Comparison of ENCODE assay signal across 20 cellular contexts in genomic region chr9:127084071-127085039, GRCh38. TPM values are rescaled to one million over a fixed set of nuclear protein-coding genes. Genes with fewer than 3 reads are reported as not detected.
"Had no signal": no experiment of that assay in that cellular context is flagged by ENCODE, and none has a peak within 500 bp of the region (broad histone marks: within the 10 kb centered on the region; RNA-seq: fewer than 3 reads in every experiment).

No MANE protein-coding gene starts in this region.

- H3K9me3 Mint-ChIP-seq: activated naive CD4-positive, alpha-beta T cell treated with anti-CD3 and anti-CD28 coated beads for 36 hours; activated T-cell treated with anti-CD3 and anti-CD28 coated beads, Interleukin-2, amount 50 U/mL, for 24 hours; activated T-helper 2 cell treated with anti-CD3 and anti-CD28 coated beads, Interferon-gamma antibody, Interleukin-2, Interleukin-4, amounts not matched to agents 10 μg/mL and 5 μg/mL and 100 μg/mL, durations not matched to agents 14 hours and 24 hours and 36 hours; naive B cell; stimulated activated memory B cell treated with anti-CD40 and anti-IgM and Interleukin-4, amounts not matched to agents 10 μg/mL and 1 μg/mL and 100 μg/mL, for 72 hours; T-helper 1 cell treated with Interleukin-12 subunit alpha and Interleukin-12 subunit beta and Interleukin-4 antibody, amounts not matched to agents 30 μg/mL and 1 μg/mL, for 36 hours had no signal

- H3K4me3 ChIP-seq: ascending aorta, esophagus muscularis mucosa, gastroesophageal sphincter, heart left ventricle, left ventricle myocardium inferior, mucosa of descending colon, pancreas, right lobe of liver had no signal

- H3K27ac ChIP-seq: ascending aorta, esophagus muscularis mucosa, gastroesophageal sphincter, pancreas, right lobe of liver had no signal

- H3K27me3 Mint-ChIP-seq: activated T-cell treated with anti-CD3 and anti-CD28 coated beads, Interleukin-2, amount 50 U/mL, for 24 hours; naive B cell; stimulated activated memory B cell treated with anti-CD40 and anti-IgM and Interleukin-4, amounts not matched to agents 10 μg/mL and 1 μg/mL and 100 μg/mL, for 72 hours had no signal

- FAIRE-seq: endothelial cell of umbilical vein, pancreas had no signal

- H3K9me3 ChIP-seq: ascending aorta, esophagus muscularis mucosa, gastroesophageal sphincter, heart left ventricle, left ventricle myocardium inferior, mucosa of descending colon, pancreas, right lobe of liver had no signal

- H3K36me3 ChIP-seq: pancreas, right lobe of liver had no signal

- H3K4me3 Mint-ChIP-seq: activated naive CD4-positive, alpha-beta T cell treated with anti-CD3 and anti-CD28 coated beads for 36 hours; activated T-cell treated with anti-CD3 and anti-CD28 coated beads, Interleukin-2, amount 50 U/mL, for 24 hours; stimulated activated memory B cell treated with anti-CD40 and anti-IgM and Interleukin-4, amounts not matched to agents 10 μg/mL and 1 μg/mL and 100 μg/mL, for 72 hours; T-helper 1 cell treated with Interleukin-12 subunit alpha and Interleukin-12 subunit beta and Interleukin-4 antibody, amounts not matched to agents 30 μg/mL and 1 μg/mL, for 36 hours had no signal

- H3K4me1 Mint-ChIP-seq: stimulated activated memory B cell treated with anti-CD40 and anti-IgM and Interleukin-4, amounts not matched to agents 10 μg/mL and 1 μg/mL and 100 μg/mL, for 72 hours had no signal

- H3K4me1 ChIP-seq: pancreas, right lobe of liver had no signal

- H3K27me3 ChIP-seq: ascending aorta, esophagus muscularis mucosa, gastroesophageal sphincter, heart left ventricle, pancreas, right lobe of liver had no signal

- DNase-seq: activated CD4-positive, alpha-beta T cell treated with anti-CD3 and anti-CD28 coated beads, Interleukin-2, amount 50 U/mL, for 1 hour; activated naive CD4-positive, alpha-beta T cell treated with anti-CD3 and anti-CD28 coated beads for 36 hours; activated T-cell treated with anti-CD3 and anti-CD28 coated beads, Interleukin-2, amount 50 U/mL, for 24 hours; cortex of kidney; effector CD8-positive, alpha-beta T cell; heart left ventricle; left ventricle myocardium inferior; mammary epithelial cell; mucosa of descending colon; naive B cell; pancreas; right lobe of liver; stimulated activated CD4-positive, alpha-beta T cell treated with anti-CD3 and anti-CD28 coated beads, Interleukin-4, amount 100 ng/mL, for 4 hours had no signal

- H3K27ac Mint-ChIP-seq: activated naive CD4-positive, alpha-beta T cell treated with anti-CD3 and anti-CD28 coated beads for 36 hours; activated T-cell treated with anti-CD3 and anti-CD28 coated beads, Interleukin-2, amount 50 U/mL, for 24 hours; activated T-helper 2 cell treated with anti-CD3 and anti-CD28 coated beads, Interferon-gamma antibody, Interleukin-2, Interleukin-4, amounts not matched to agents 10 μg/mL and 5 μg/mL and 100 μg/mL, durations not matched to agents 14 hours and 24 hours and 36 hours; stimulated activated memory B cell treated with anti-CD40 and anti-IgM and Interleukin-4, amounts not matched to agents 10 μg/mL and 1 μg/mL and 100 μg/mL, for 72 hours; T-helper 1 cell treated with Interleukin-12 subunit alpha and Interleukin-12 subunit beta and Interleukin-4 antibody, amounts not matched to agents 30 μg/mL and 1 μg/mL, for 36 hours had no signal

RNA-seq across cellular contexts. Expression of gene ANGPTL2, which starts 38.1 kb away (rescaled TPM):
- total RNA-seq: activated naive CD4-positive, alpha-beta T cell treated with anti-CD3 and anti-CD28 coated beads for 36 hours; activated T-helper 2 cell treated with anti-CD3 and anti-CD28 coated beads, Interferon-gamma antibody, Interleukin-2, Interleukin-4, amounts not matched to agents 10 μg/mL and 5 μg/mL and 100 μg/mL, durations not matched to agents 14 hours and 24 hours and 36 hours had no signal
- polyA plus RNA-seq: mammary epithelial cell had no signal
